Comparison of ENCODE assay signal across 14 cellular contexts in genomic region chr7:95479992-95480624, GRCh38. TPM values are rescaled to one million over a fixed set of nuclear protein-coding genes. Genes with fewer than 3 reads are reported as not detected.
DNase-seq lines count a peak whose midpoint lies in the region; ATAC-seq lines count a peak whose summit lies in the region.
"Had no signal": no experiment of that assay in that cellular context is flagged by ENCODE, and none has a peak within 500 bp of the region (broad histone marks: within the 10 kb centered on the region; RNA-seq: fewer than 3 reads in every experiment).

No MANE protein-coding gene starts in this region.

- H2BK12ac ChIP-seq in trophoblast cell (ENCODE audit: low read length): no peak overlapping the region

- H3K4ac ChIP-seq in trophoblast cell (ENCODE audit: low read depth, low read length): no peak overlapping the region

- no peak overlapping the region for H4K91ac ChIP-seq in trophoblast cell (ENCODE audit: low read depth, low read length)

- no peak overlapping the region for H2BK5ac ChIP-seq in trophoblast cell (ENCODE audit: low read depth, low read length, poor library complexity)

- H3K14ac ChIP-seq in trophoblast cell (ENCODE audit: low read length): no peak overlapping the region

- no peak overlapping the region for H2BK120ac ChIP-seq in trophoblast cell (ENCODE audit: insufficient read depth, low read length, poor library complexity)

- no peak overlapping the region for H4K8ac ChIP-seq in trophoblast cell (ENCODE audit: low read depth, low read length)

- no peak overlapping the region for H3K4me2 ChIP-seq in trophoblast cell (ENCODE audit: low read length)
- H3K4me2 ChIP-seq: PC-9 had no signal

- peak; percentile 64 for ATAC-seq in GM19023 (IDR thresholded peaks at IDR 0.05; ENCODE audit: unreplicated experiment)
- ATAC-seq in GM21619 (IDR thresholded peaks at IDR 0.05; ENCODE audit: unreplicated experiment): peak; percentile 51
- ATAC-seq in HG03103 (IDR thresholded peaks at IDR 0.05; ENCODE audit: low read depth, unreplicated experiment): peak; percentile 61

- H3K9ac ChIP-seq in trophoblast cell (ENCODE audit: low read length): no peak overlapping the region

- no peaks in the 10 kb centered on the region for H3K36me3 ChIP-seq in trophoblast cell (ENCODE audit: control insufficient read depth in 1 of 2, insufficient read depth in 2 of 2, low read length in 2 of 2)

- no peak overlapping the region for H2AFZ ChIP-seq in trophoblast cell (ENCODE audit: insufficient read depth, low read length, poor library complexity)
- H2AFZ ChIP-seq: PC-9 had no signal

- no peak overlapping the region for H4K12ac ChIP-seq in trophoblast cell (ENCODE audit: low read depth, low read length)

- no peaks in the 10 kb centered on the region for H3K27me3 ChIP-seq in trophoblast cell (ENCODE audit: insufficient read depth, low read length)

- no peak overlapping the region for H3K4me3 ChIP-seq in trophoblast cell (ENCODE audit: low read depth, low read length)
- H3K4me3 ChIP-seq: PC-9 had no signal

- DNase-seq in trophoblast cell: no peak
- DNase-seq in DMS53 (lab: John Stamatoyannopoulos, UW): no peak
- no peak for DNase-seq in NCI-H446 treated with DMSO at 0.1 percent for 48 hours (lab: John Stamatoyannopoulos, UW)
- DNase-seq in H4 (ENCODE audit: low spot score): no peak
- DNase-seq in superior temporal gyrus (ENCODE audit: extremely low spot score): no peak
- DNase-seq: activated naive CD8-positive, alpha-beta T cell treated with anti-CD3 and anti-CD28 coated beads, Interleukin-2, amount 10 ng/mL, durations not matched to agents 7 days and 5 days; central memory CD4-positive, alpha-beta T cell; foreskin melanocyte; NCI-H2171; nucleus accumbens; PC-9 had no signal

- peak overlapping the region; percentile 72 for H2AK5ac ChIP-seq in trophoblast cell (ENCODE audit: low read length)

- H3K79me1 ChIP-seq in trophoblast cell (ENCODE audit: low read length): no peaks in the 10 kb centered on the region

- H3K23ac ChIP-seq in trophoblast cell (ENCODE audit: low read length): no peak overlapping the region

- no peak overlapping the region for H3K18ac ChIP-seq in trophoblast cell (ENCODE audit: low read length)

- H3K9me3 ChIP-seq in trophoblast cell (ENCODE audit: insufficient read depth, low read depth, low read length): no peaks in the 10 kb centered on the region

- no peaks in the 10 kb centered on the region for H3K79me2 ChIP-seq in trophoblast cell (ENCODE audit: control insufficient read depth, insufficient read depth, low read length, poor library complexity)

- H3K27ac ChIP-seq in trophoblast cell (ENCODE audit: low read depth, low read length): no peak overlapping the region
- H3K27ac ChIP-seq: PC-9 had no signal

- no peaks in the 10 kb centered on the region for H3K4me1 ChIP-seq in trophoblast cell (ENCODE audit: control insufficient read depth in 1 of 2, insufficient read depth in 2 of 2, low read length in 2 of 2)

RNA-seq across cellular contexts. Expression of gene ASB4, which starts 5.6 kb away (rescaled TPM):
- polyA plus RNA-seq in trophoblast cell (2013): not detected in 2 replicates
- not detected in 2 replicates for total RNA-seq in H4 (2014; rRNA removed; shearing (Covaris generic))
- total RNA-seq: activated naive CD8-positive, alpha-beta T cell treated with anti-CD3 and anti-CD28 coated beads, Interleukin-2, amount 10 ng/mL, durations not matched to agents 7 days and 5 days; PC-9 had no signal

RNA-seq across cellular contexts. Expression of gene PON2, which starts 45.3 kb away (rescaled TPM):
- polyA plus RNA-seq in trophoblast cell (2013): 74.0 and 77.4 TPM in 2 replicates
- total RNA-seq in H4 (2014; rRNA removed; shearing (Covaris generic)): 184 and 222 TPM in 2 replicates
